1 cellular context compared by ENCODE assay signal in the genomic region with DNA sequence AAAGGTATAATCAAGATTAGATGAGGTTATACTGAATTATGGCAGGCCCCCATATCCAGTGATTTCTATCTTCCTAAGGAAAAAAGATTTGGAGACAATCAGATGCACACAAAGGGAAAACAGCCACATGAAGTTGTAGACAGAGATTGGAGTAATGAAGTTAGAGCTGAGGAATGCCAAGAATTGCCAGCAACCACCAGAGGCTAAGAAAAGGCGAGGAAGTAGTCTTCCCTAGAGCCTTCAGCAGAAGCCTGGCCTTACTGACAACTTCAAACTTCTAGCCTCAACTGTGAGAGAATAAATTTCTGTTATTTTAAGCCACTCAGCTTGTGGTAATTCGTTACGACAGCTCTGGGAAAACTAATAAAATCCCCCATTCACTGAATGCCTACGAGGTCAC.
TF ChIP-seq lines count a peak whose summit lies in the region.

No MANE protein-coding gene starts in this region.

TF ChIP-seq in WTC11, 78 proteins besides CTCF, POLR2A, EP300 and RAD21 (continued from another document):
- TF ChIP-seq, protein P1, sequence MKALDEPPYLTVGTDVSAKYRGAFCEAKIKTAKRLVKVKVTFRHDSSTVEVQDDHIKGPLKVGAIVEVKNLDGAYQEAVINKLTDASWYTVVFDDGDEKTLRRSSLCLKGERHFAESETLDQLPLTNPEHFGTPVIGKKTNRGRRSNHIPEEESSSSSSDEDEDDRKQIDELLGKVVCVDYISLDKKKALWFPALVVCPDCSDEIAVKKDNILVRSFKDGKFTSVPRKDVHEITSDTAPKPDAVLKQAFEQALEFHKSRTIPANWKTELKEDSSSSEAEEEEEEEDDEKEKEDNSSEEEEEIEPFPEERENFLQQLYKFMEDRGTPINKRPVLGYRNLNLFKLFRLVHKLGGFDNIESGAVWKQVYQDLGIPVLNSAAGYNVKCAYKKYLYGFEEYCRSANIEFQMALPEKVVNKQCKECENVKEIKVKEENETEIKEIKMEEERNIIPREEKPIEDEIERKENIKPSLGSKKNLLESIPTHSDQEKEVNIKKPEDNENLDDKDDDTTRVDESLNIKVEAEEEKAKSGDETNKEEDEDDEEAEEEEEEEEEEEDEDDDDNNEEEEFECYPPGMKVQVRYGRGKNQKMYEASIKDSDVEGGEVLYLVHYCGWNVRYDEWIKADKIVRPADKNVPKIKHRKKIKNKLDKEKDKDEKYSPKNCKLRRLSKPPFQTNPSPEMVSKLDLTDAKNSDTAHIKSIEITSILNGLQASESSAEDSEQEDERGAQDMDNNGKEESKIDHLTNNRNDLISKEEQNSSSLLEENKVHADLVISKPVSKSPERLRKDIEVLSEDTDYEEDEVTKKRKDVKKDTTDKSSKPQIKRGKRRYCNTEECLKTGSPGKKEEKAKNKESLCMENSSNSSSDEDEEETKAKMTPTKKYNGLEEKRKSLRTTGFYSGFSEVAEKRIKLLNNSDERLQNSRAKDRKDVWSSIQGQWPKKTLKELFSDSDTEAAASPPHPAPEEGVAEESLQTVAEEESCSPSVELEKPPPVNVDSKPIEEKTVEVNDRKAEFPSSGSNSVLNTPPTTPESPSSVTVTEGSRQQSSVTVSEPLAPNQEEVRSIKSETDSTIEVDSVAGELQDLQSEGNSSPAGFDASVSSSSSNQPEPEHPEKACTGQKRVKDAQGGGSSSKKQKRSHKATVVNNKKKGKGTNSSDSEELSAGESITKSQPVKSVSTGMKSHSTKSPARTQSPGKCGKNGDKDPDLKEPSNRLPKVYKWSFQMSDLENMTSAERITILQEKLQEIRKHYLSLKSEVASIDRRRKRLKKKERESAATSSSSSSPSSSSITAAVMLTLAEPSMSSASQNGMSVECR (CRISPR knock-in tag; IDR thresholded peaks at IDR 0.05; ENCODE audit: borderline replicate concordance), result no peak
- TF ChIP-seq GABPB1 (CRISPR knock-in tag; IDR thresholded peaks at IDR 0.05), result no peak
- TF ChIP-seq ZNF671 (CRISPR knock-in tag; IDR thresholded peaks at IDR 0.05), result no peak
- no peak for TF ChIP-seq ZNF396 (CRISPR knock-in tag; IDR thresholded peaks at IDR 0.05; ENCODE audit: borderline replicate concordance)
- no peak for TF ChIP-seq KAT7 (CRISPR knock-in tag; IDR thresholded peaks at IDR 0.05; ENCODE audit: borderline replicate concordance)
- TF ChIP-seq, protein P2, sequence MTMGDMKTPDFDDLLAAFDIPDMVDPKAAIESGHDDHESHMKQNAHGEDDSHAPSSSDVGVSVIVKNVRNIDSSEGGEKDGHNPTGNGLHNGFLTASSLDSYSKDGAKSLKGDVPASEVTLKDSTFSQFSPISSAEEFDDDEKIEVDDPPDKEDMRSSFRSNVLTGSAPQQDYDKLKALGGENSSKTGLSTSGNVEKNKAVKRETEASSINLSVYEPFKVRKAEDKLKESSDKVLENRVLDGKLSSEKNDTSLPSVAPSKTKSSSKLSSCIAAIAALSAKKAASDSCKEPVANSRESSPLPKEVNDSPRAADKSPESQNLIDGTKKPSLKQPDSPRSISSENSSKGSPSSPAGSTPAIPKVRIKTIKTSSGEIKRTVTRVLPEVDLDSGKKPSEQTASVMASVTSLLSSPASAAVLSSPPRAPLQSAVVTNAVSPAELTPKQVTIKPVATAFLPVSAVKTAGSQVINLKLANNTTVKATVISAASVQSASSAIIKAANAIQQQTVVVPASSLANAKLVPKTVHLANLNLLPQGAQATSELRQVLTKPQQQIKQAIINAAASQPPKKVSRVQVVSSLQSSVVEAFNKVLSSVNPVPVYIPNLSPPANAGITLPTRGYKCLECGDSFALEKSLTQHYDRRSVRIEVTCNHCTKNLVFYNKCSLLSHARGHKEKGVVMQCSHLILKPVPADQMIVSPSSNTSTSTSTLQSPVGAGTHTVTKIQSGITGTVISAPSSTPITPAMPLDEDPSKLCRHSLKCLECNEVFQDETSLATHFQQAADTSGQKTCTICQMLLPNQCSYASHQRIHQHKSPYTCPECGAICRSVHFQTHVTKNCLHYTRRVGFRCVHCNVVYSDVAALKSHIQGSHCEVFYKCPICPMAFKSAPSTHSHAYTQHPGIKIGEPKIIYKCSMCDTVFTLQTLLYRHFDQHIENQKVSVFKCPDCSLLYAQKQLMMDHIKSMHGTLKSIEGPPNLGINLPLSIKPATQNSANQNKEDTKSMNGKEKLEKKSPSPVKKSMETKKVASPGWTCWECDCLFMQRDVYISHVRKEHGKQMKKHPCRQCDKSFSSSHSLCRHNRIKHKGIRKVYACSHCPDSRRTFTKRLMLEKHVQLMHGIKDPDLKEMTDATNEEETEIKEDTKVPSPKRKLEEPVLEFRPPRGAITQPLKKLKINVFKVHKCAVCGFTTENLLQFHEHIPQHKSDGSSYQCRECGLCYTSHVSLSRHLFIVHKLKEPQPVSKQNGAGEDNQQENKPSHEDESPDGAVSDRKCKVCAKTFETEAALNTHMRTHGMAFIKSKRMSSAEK (CRISPR knock-in tag; IDR thresholded peaks at IDR 0.05; ENCODE audit: borderline replicate concordance), result no peak
- TF ChIP-seq GRHL2 (CRISPR knock-in tag; IDR thresholded peaks at IDR 0.05; ENCODE audit: insufficient replicate concordance, severe bottlenecking), result no peak
- TF ChIP-seq ZNF263 (CRISPR knock-in tag; IDR thresholded peaks at IDR 0.05; ENCODE audit: low read depth), result no peak
- TF ChIP-seq CREB1 (CRISPR knock-in tag; IDR thresholded peaks at IDR 0.05), result no peak
- no peak for TF ChIP-seq OVOL2 (CRISPR knock-in tag; IDR thresholded peaks at IDR 0.05; ENCODE audit: borderline replicate concordance)
- TF ChIP-seq, protein P3, sequence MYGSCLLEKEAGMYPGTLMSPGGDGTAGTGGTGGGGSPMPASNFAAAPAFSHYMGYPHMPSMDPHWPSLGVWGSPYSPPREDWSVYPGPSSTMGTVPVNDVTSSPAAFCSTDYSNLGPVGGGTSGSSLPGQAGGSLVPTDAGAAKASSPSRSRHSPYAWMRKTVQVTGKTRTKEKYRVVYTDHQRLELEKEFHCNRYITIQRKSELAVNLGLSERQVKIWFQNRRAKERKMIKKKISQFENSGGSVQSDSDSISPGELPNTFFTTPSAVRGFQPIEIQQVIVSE (CRISPR knock-in tag; IDR thresholded peaks at IDR 0.05; ENCODE audit: borderline replicate concordance), result no peak
- no peak for TF ChIP-seq SP1 (CRISPR knock-in tag; conservative IDR thresholded peaks at IDR 0.05)
- TF ChIP-seq ESRRA (CRISPR knock-in tag; IDR thresholded peaks at IDR 0.05; ENCODE audit: borderline replicate concordance), result no peak
- no peak for TF ChIP-seq FOXP1 (CRISPR knock-in tag; IDR thresholded peaks at IDR 0.05; ENCODE audit: borderline replicate concordance)
TF ChIP-seq in WTC11: peak in this region for 0.
